Comparison of ENCODE assay signal across 15 cellular contexts in the genomic region with DNA sequence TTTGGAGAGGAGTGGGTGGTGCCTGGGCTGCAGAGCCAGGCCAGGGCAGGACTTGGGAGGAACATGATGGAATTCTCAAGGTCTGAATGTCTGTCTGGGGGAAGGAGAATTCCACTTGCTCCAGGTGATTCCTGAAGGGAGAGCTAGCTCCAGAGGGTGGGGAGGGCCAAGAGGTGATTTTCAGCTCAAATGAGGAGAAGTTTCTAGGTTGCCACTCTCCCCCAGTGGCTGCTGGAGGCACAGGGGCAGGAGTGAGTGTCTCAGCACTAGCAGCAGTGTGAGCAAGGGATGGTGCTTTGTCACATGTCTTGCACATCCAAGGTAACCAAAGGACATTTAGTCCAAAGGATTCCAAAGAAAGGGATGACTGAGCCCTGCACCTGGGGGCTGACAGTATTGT. TPM values are rescaled to one million over a fixed set of nuclear protein-coding genes. Genes with fewer than 3 reads are reported as not detected.
A peak's percentile ranks its signal among the peaks of the same experiment; 100 is the strongest.
DNase-seq lines count a peak whose midpoint lies in the region; ATAC-seq and TF ChIP-seq lines count a peak whose summit lies in the region.
"Had no signal": no experiment of that assay in that cellular context is flagged by ENCODE, and none has a peak within 500 bp of the region (broad histone marks: within the 10 kb centered on the region; RNA-seq: fewer than 3 reads in every experiment).

No MANE protein-coding gene starts in this region.

- TF ChIP-seq CTCF in osteoblast (IDR thresholded peaks at IDR 0.05; ENCODE audit: extremely low read depth, low read depth, low read length) (no peak), body of pancreas (IDR thresholded peaks at IDR 0.05) (no peak)

- H3K4me1 ChIP-seq in osteoblast (ENCODE audit: insufficient read depth, low read length) (no peaks in the 10 kb centered on the region), body of pancreas (peaks cover 10% of the 10 kb centered on the region)
- H3K4me1 ChIP-seq: HAP-1 had no signal

- no peaks in the 10 kb centered on the region for H3K27me3 ChIP-seq in H7 (ENCODE audit: control insufficient read depth, insufficient read depth, low read length)
- peaks cover 17% of the 10 kb centered on the region for H3K27me3 ChIP-seq in osteoblast (ENCODE audit: insufficient read depth, low read length)
- H3K27me3 ChIP-seq in body of pancreas: no peaks in the 10 kb centered on the region
- H3K27me3 ChIP-seq: BLaER1 treated with 17β-estradiol and CSF1 and Interleukin-3, amounts not matched to agents 10 nM and 100 nM had no signal

- H3K4me3 Mint-ChIP-seq in T-helper 17 cell: no peak overlapping the region
- H3K4me3 Mint-ChIP-seq: B cell; CD8-positive, alpha-beta T cell had no signal

- peaks cover 8% of the 10 kb centered on the region for H3K4me1 Mint-ChIP-seq in T-helper 17 cell
- H3K4me1 Mint-ChIP-seq: B cell had no signal

- no peaks in the 10 kb centered on the region for H3K79me2 ChIP-seq in osteoblast (ENCODE audit: insufficient read depth, low read length)

- no peak overlapping the region for H3K4me3 ChIP-seq in H7 (ENCODE audit: insufficient read depth, low read depth, low read length)
- no peak overlapping the region for H3K4me3 ChIP-seq in osteoblast (ENCODE audit: insufficient read depth, low read length)
- no peak overlapping the region for H3K4me3 ChIP-seq in body of pancreas
- H3K4me3 ChIP-seq: BLaER1 treated with 17β-estradiol and CSF1 and Interleukin-3, amounts not matched to agents 10 nM and 100 nM; GM12878; HAP-1 had no signal

- DNase-seq in H7 (peak; percentile 28), T-helper 17 cell (no peak), cerebellar cortex (ENCODE audit: low spot score) (peak; percentile 47), osteoblast (ENCODE audit: insufficient read length, low spot score, missing footprints) (peak; percentile 79), NCI-H345 treated with DMSO at 0.1 percent for 48 hours (lab: John Stamatoyannopoulos, UW; ENCODE audit: unreplicated experiment) (no peak), NCI-H187 treated with DMSO at 0.1 percent for 48 hours (lab: John Stamatoyannopoulos, UW) (no peak), body of pancreas (no peak)
- DNase-seq: Calu3; CD8-positive, alpha-beta T cell; DMS79 treated with DMSO at 0.1 percent for 48 hours had no signal

- no peaks in the 10 kb centered on the region for H3K9me3 ChIP-seq in T-helper 17 cell (ENCODE audit: control insufficient read depth, low read length, poor library complexity, severe bottlenecking)
- H3K9me3 ChIP-seq in osteoblast (ENCODE audit: low read depth, low read length): no peaks in the 10 kb centered on the region
- H3K9me3 ChIP-seq in body of pancreas: no peaks in the 10 kb centered on the region
- H3K9me3 ChIP-seq: BLaER1 treated with 17β-estradiol and CSF1 and Interleukin-3, amounts not matched to agents 10 nM and 100 nM; HAP-1 had no signal

- peak overlapping the region; percentile 85 for H3K27ac Mint-ChIP-seq in T-helper 17 cell
- H3K27ac Mint-ChIP-seq: B cell; CD8-positive, alpha-beta T cell had no signal

- no peak overlapping the region for H3K4me2 ChIP-seq in osteoblast (ENCODE audit: insufficient read depth, low read length)

- intact Hi-C loops in body of pancreas (cut with DNase I): loop anchor here (10.0 kb wide), 1 partner anchor 255 kb away; no protein-coding TSS in a partner anchor

- H2AFZ ChIP-seq in osteoblast (ENCODE audit: low read length): no peak overlapping the region

- H3K36me3 Mint-ChIP-seq in T-helper 17 cell (ENCODE audit: low read depth): no peaks in the 10 kb centered on the region
- H3K36me3 Mint-ChIP-seq: CD8-positive, alpha-beta T cell had no signal

- H3K27ac ChIP-seq in osteoblast (ENCODE audit: low read depth, low read length): no peak overlapping the region
- no peak overlapping the region for H3K27ac ChIP-seq in body of pancreas
- H3K27ac ChIP-seq: BLaER1 treated with 17β-estradiol and CSF1 and Interleukin-3, amounts not matched to agents 10 nM and 100 nM; HL-60 had no signal

- peaks cover 31% of the 10 kb centered on the region for H3K27me3 Mint-ChIP-seq in T-helper 17 cell

- H4K20me1 ChIP-seq in osteoblast (ENCODE audit: insufficient read depth, low read length): no peaks in the 10 kb centered on the region
- H4K20me1 ChIP-seq: BLaER1 treated with 17β-estradiol and CSF1 and Interleukin-3, amounts not matched to agents 10 nM and 100 nM had no signal

- H3K36me3 ChIP-seq in H7 (replicated peaks; ENCODE audit: control insufficient read depth, insufficient read depth, low read length): no peaks in the 10 kb centered on the region
- H3K36me3 ChIP-seq in osteoblast (ENCODE audit: insufficient read depth, low read length): no peaks in the 10 kb centered on the region
- H3K36me3 ChIP-seq in body of pancreas (replicated peaks in 1 of 2; ENCODE audit: insufficient read depth in 1 of 2, low read depth in 2 of 2): no peaks in the 10 kb centered on the region
- H3K36me3 ChIP-seq: BLaER1 treated with 17β-estradiol and CSF1 and Interleukin-3, amounts not matched to agents 10 nM and 100 nM; HAP-1 had no signal

- ATAC-seq in T-helper 17 cell (no peak), body of pancreas (no peak)
- ATAC-seq: CD8-positive, alpha-beta T cell; GM12878 had no signal

- TF ChIP-seq POLR2A in body of pancreas (IDR thresholded peaks at IDR 0.05): no peak

RNA-seq across cellular contexts. Expression of a gene that starts 51.0 kb away (rescaled TPM):
- 41.1 and 51.1 TPM in 2 replicates for total RNA-seq in H7 (2014; rRNA removed; shearing (Covaris generic))
- total RNA-seq in T-helper 17 cell: 1 to 10 TPM; 8.1 TPM
- total RNA-seq in osteoblast: 19.9 and 21.8 TPM in 2 replicates
- total RNA-seq in body of pancreas: 10 to 100 TPM; 40.5 to 67.7 TPM

Comparison
In these comparisons a context has a peak if more than half of its experiments do, and no peak if none do; other contexts are left out.
1. DNase-seq: peak in H7 (single experiment), cerebellar cortex (single experiment) and osteoblast (single experiment); none in T-helper 17 cell (0 of 3), NCI-H345 treated with DMSO at 0.1 percent for 48 hours (single experiment), NCI-H187 treated with DMSO at 0.1 percent for 48 hours (single experiment) and body of pancreas (0 of 4).